In genomic region chr10:484925-485661, GRCh38 we compare ENCODE assay signal across 8 cellular contexts.
A peak's percentile ranks its signal among the peaks of the same experiment; 100 is the strongest.
DNase-seq lines count a peak whose midpoint lies in the region; ATAC-seq and TF ChIP-seq lines count a peak whose summit lies in the region.

No MANE protein-coding gene starts in this region.

- TF ChIP-seq EP300 in sigmoid colon (IDR thresholded peaks at IDR 0.05) = no peak

- H3K27me3 Mint-ChIP-seq in nephron progenitor cell (ENCODE audit: low read depth, poor library complexity) = no peaks in the 10 kb centered on the region

- peaks cover 2% of the 10 kb centered on the region for H3K9me3 Mint-ChIP-seq in nephron progenitor cell

- H3K9me3 ChIP-seq in AG04450 (ENCODE audit: control insufficient read depth, insufficient read depth, low read length) (no peaks in the 10 kb centered on the region), sigmoid colon (no peaks in the 10 kb centered on the region)

- H3K27ac Mint-ChIP-seq in nephron progenitor cell = no peak overlapping the region

- H3K4me3 ChIP-seq in AG04450 (ENCODE audit: low read depth, low read length) (peak overlapping the region; percentile 50), H7 (ENCODE audit: insufficient read depth, low read depth, low read length) (no peak overlapping the region; the same call in 1 of the 2 replicates), sigmoid colon (peak overlapping the region; percentile 9 to 45 (median 36))

- H3K4me3 Mint-ChIP-seq in nephron progenitor cell = no peak overlapping the region

- H3K27ac ChIP-seq in AG04450 (ENCODE audit: low read depth, low read length) (peak overlapping the region; percentile 21), sigmoid colon (peak overlapping the region; percentile 82 to 90 (median 86))

- intact Hi-C loops in sigmoid colon (cut with DNase I) = no loop called here

- 68 to 78% methylated on average over 31 of the region's 31 CpGs for WGBS in sigmoid colon, 2 donors

- H3K36me3 ChIP-seq in H7 (replicated peaks; ENCODE audit: control insufficient read depth, insufficient read depth, low read length) (no peaks in the 10 kb centered on the region), sigmoid colon (no peaks in the 10 kb centered on the region)

- DNase-seq in AG04450 (ENCODE audit: low read depth, low spot score) (no peak), H7 (peak; percentile 68), sigmoid colon (no peak), nephron progenitor cell (no peak), NCI-H1694 (lab: John Stamatoyannopoulos, UW) (no peak)
- DNase-seq in activated CD4-positive, alpha-beta T cell treated with anti-CD3 and anti-CD28 coated beads, Interleukin-2, amount 50 U/mL, for 1 hour = peak; percentile 9

- TF ChIP-seq CTCF in AG04450 (IDR thresholded peaks at IDR 0.05; ENCODE audit: low read depth, low read length) (no peak), sigmoid colon (IDR thresholded peaks at IDR 0.05) (no peak), nephron progenitor cell (IDR thresholded peaks at IDR 0.05) (no peak)

- ATAC-seq in esophagus mucosa (peak; percentile 46), GM19397 (IDR thresholded peaks at IDR 0.05; ENCODE audit: unreplicated experiment) (no peak)

- peaks cover 32% of the 10 kb centered on the region for H3K36me3 Mint-ChIP-seq in nephron progenitor cell (ENCODE audit: low read depth)

- H3K27me3 ChIP-seq in AG04450 (ENCODE audit: control insufficient read depth, insufficient read depth, low read length) (no peaks in the 10 kb centered on the region), H7 (ENCODE audit: control insufficient read depth, insufficient read depth, low read length) (no peaks in the 10 kb centered on the region), sigmoid colon (no peaks in the 10 kb centered on the region)

- peaks cover 39% of the 10 kb centered on the region for H3K4me1 Mint-ChIP-seq in nephron progenitor cell

- POLR2A ChIA-PET in AG04450 (lab: Yijun Ruan, JAX) = no interaction called here

- TF ChIP-seq POLR2A in sigmoid colon (IDR thresholded peaks at IDR 0.05) = no peak

- H3K4me1 ChIP-seq in sigmoid colon = peaks cover 0 to 82% (median 66%) of the 10 kb centered on the region in 4 donors

- CTCF ChIA-PET in AG04450 (lab: Charles Lee) = no interaction called here

Comparison
In these comparisons a context has a peak if more than half of its experiments do, and no peak if none do; other contexts are left out.
1. DNase-seq: peak in H7 (single experiment) and activated CD4-positive, alpha-beta T cell treated with anti-CD3 and anti-CD28 coated beads, Interleukin-2, amount 50 U/mL, for 1 hour (single experiment); none in AG04450 (single experiment), sigmoid colon (single experiment), nephron progenitor cell (single experiment) and NCI-H1694 (single experiment).